16 cellular contexts compared by ENCODE assay signal in the genomic region with DNA sequence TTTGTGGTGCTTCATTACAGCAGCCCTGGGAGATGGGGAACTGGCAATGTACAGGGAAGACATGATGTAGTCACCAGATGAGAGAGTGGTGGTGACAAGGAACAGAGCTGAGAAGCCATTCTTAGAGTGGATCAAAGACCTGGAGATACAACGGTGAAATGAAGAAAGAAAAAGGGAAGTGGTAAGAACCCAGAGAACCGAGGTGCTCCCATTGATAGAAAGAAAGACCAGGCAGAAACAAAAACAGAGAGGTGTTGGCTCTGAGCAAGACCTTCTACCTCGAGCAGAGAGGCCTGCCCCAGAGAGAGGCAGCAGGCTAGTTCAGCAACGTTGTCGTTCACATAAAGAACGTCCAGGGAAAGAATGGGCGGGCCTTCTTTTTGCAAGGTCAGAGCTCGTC.
DNase-seq lines count a peak whose midpoint lies in the region; ATAC-seq and TF ChIP-seq lines count a peak whose summit lies in the region.
"Had no signal": no experiment of that assay in that cellular context is flagged by ENCODE, and none has a peak within 500 bp of the region (broad histone marks: within the 10 kb centered on the region; RNA-seq: fewer than 3 reads in every experiment).

No MANE protein-coding gene starts in this region.

- ATAC-seq in left lung = no peak
- ATAC-seq: GM23338 had no signal

- TF ChIP-seq EP300 in esophagus muscularis mucosa (IDR thresholded peaks at IDR 0.05) = no peak

- H3K9me3 ChIP-seq in esophagus muscularis mucosa (no peaks in the 10 kb centered on the region), osteoblast (ENCODE audit: low read depth, low read length) (no peaks in the 10 kb centered on the region), left lung (no peaks in the 10 kb centered on the region)
- H3K9me3 ChIP-seq: BE2C, Caco-2 had no signal

- no peak overlapping the region for H3K4me3 ChIP-seq in esophagus muscularis mucosa
- H3K4me3 ChIP-seq in osteoblast (ENCODE audit: insufficient read depth, low read length) = no peak overlapping the region
- H3K4me3 ChIP-seq in left lung = no peak overlapping the region
- H3K4me3 ChIP-seq: GM23338 had no signal

- H3K36me3 ChIP-seq in esophagus muscularis mucosa (no peaks in the 10 kb centered on the region), osteoblast (ENCODE audit: insufficient read depth, low read length) (peaks cover 11% of the 10 kb centered on the region), left lung (no peaks in the 10 kb centered on the region)
- H3K36me3 ChIP-seq: BE2C had no signal

- H3K27me3 ChIP-seq in esophagus muscularis mucosa (no peaks in the 10 kb centered on the region), osteoblast (ENCODE audit: insufficient read depth, low read length) (no peaks in the 10 kb centered on the region), left lung (no peaks in the 10 kb centered on the region)
- H3K27me3 ChIP-seq: BE2C had no signal

- TF ChIP-seq CTCF in esophagus muscularis mucosa (IDR thresholded peaks at IDR 0.05) (no peak), osteoblast (IDR thresholded peaks at IDR 0.05; ENCODE audit: extremely low read depth, low read depth, low read length) (no peak), left lung (IDR thresholded peaks at IDR 0.05) (no peak)

- WGBS in esophagus muscularis mucosa = 74% methylated on average over 8 of the region's 8 CpGs

- no peak overlapping the region for H3K27ac ChIP-seq in esophagus muscularis mucosa (replicated peaks in 1 of 4)
- H3K27ac ChIP-seq in osteoblast (ENCODE audit: low read depth, low read length) = peak overlapping the region; percentile 95
- H3K27ac ChIP-seq in left lung = no peak overlapping the region
- H3K27ac ChIP-seq: HL-60 had no signal

- H3K79me2 ChIP-seq in osteoblast (ENCODE audit: insufficient read depth, low read length) = peaks cover 42% of the 10 kb centered on the region

- intact Hi-C loops in esophagus muscularis mucosa (cut with DNase I) = no loop called here
- intact Hi-C loops in left lung (cut with DNase I) = no loop called here

- H4K20me1 ChIP-seq in osteoblast (ENCODE audit: insufficient read depth, low read length) = no peaks in the 10 kb centered on the region

- peak; percentile 36 for DNase-seq in OCI-M1 (lab: John Stamatoyannopoulos, UW)
- DNase-seq in esophagus muscularis mucosa (ENCODE audit: extremely low spot score) = peak; percentile 45
- no peak for DNase-seq in osteoblast (ENCODE audit: insufficient read length, low spot score, missing footprints)
- DNase-seq in left lung = no peak
- DNase-seq in SKM-1 (lab: John Stamatoyannopoulos, UW; ENCODE audit: unreplicated experiment) = no peak
- DNase-seq in NOMO-1 treated with DMSO at 0.1 percent for 48 hours (lab: John Stamatoyannopoulos, UW; ENCODE audit: unreplicated experiment) = no peak
- DNase-seq in AG08396 (ENCODE audit: low spot score) = no peak
- DNase-seq: BE2C; C1 segment of cervical spinal cord; Caco-2; CD4-positive, CD25-positive, alpha-beta regulatory T cell; CD8-positive, alpha-beta memory T cell; GDM1; HCEC 1CT had no signal

- TF ChIP-seq POLR2A in esophagus muscularis mucosa (IDR thresholded peaks at IDR 0.05; ENCODE audit: low read depth) = no peak

- H3K4me1 ChIP-seq in esophagus muscularis mucosa (no peaks in the 10 kb centered on the region), osteoblast (ENCODE audit: insufficient read depth, low read length) (peaks cover 62% of the 10 kb centered on the region), left lung (no peaks in the 10 kb centered on the region)
- H3K4me1 ChIP-seq: Caco-2 had no signal

- H2AFZ ChIP-seq in osteoblast (ENCODE audit: low read length) = no peak overlapping the region
- H2AFZ ChIP-seq: GM23338 had no signal

- H3K4me2 ChIP-seq in osteoblast (ENCODE audit: insufficient read depth, low read length) = no peak overlapping the region
- H3K4me2 ChIP-seq: GM23338 had no signal

Comparison
In these comparisons a context has a peak if more than half of its experiments do, and no peak if none do; other contexts are left out.
1. DNase-seq: peak in OCI-M1 (single experiment) and esophagus muscularis mucosa (single experiment); none in osteoblast (single experiment), left lung (0 of 2), SKM-1 (single experiment), NOMO-1 treated with DMSO at 0.1 percent for 48 hours (single experiment) and AG08396 (single experiment).